10 cellular contexts compared by ENCODE assay signal in the genomic region with DNA sequence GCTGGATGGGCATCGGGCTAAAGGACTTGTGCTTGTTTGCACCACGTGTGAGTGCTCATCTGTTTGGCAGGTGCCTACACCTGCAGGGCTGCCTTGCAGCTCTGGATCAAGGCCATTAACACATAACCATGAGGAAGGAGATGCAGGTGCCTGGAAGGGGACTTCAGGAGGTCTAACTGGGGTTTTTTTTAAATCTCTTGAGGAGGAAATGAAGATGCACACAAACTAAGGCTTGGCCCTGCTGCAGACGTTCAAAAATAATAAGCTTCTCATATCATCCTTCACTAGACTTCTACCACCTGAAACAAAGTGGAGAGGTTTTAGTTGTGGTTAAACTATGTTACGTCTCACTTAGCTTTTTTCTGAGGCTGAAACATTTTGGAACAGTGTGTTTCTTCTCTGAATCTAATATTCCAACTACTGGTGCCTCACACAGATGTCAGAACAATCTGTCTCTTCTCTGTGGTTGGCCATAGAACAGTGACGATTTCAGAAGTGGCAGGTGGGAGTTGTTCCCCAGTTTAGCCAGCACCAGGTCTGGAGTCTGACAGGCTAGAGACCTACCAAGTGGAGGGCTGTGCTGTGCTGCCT. TPM values are rescaled to one million over a fixed set of nuclear protein-coding genes. Genes with fewer than 3 reads are reported as not detected.
DNase-seq lines count a peak whose midpoint lies in the region; ATAC-seq, FAIRE-seq and TF ChIP-seq lines count a peak whose summit lies in the region.
"Had no signal": no experiment of that assay in that cellular context is flagged by ENCODE, and none has a peak within 500 bp of the region (broad histone marks: within the 10 kb centered on the region; RNA-seq: fewer than 3 reads in every experiment).

No MANE protein-coding gene starts in this region.

- H3K4me1 Mint-ChIP-seq in CD4-positive, alpha-beta T cell (ENCODE audit: low read depth), result peaks cover 60% of the 10 kb centered on the region

- ATAC-seq in CD4-positive, alpha-beta T cell (ENCODE audit: poor library complexity), result peak; percentile 76
- ATAC-seq in GM18907 (IDR thresholded peaks at IDR 0.05; ENCODE audit: unreplicated experiment) (peak; percentile 60), HG02852 (IDR thresholded peaks at IDR 0.05; ENCODE audit: unreplicated experiment) (peak; percentile 70), omental fat pad (ENCODE audit: low FRiP score) (no peak)

- POLR2A ChIA-PET in CD4-positive, alpha-beta T cell (lab: Charles Lee), result interaction anchor here (1.0 to 1.5 kb wide), 2 partner anchors 36 to 37 kb away, joined by 3 to 4 read pairs; a partner anchor contains a TSS

- TF ChIP-seq POLR2A in H54 (IDR thresholded peaks at IDR 0.05; ENCODE audit: low read depth, low read length), result no peak

- no peaks in the 10 kb centered on the region for H3K9me3 ChIP-seq in CD4-positive, alpha-beta T cell (ENCODE audit: control insufficient read depth, low read length)
- H3K9me3 ChIP-seq: sigmoid colon had no signal

- peak overlapping the region; percentile 15 for H3K4me3 Mint-ChIP-seq in CD4-positive, alpha-beta T cell

- no peaks in the 10 kb centered on the region for H3K27me3 Mint-ChIP-seq in CD4-positive, alpha-beta T cell

- no peak for TF ChIP-seq CTCF in CD4-positive, alpha-beta T cell (IDR thresholded peaks at IDR 0.05)
- TF ChIP-seq CTCF in omental fat pad (IDR thresholded peaks at IDR 0.05), result no peak

- intact Hi-C loops in CD4-positive, alpha-beta T cell (cut with DNase I, micrococcal nuclease), result no loop called here

- DNase-seq in CD4-positive, alpha-beta T cell, result no peak
- DNase-seq in NCI-H345 treated with DMSO at 0.1 percent for 48 hours (lab: John Stamatoyannopoulos, UW; ENCODE audit: unreplicated experiment) (peak; percentile 45), H54 (ENCODE audit: insufficient read length, low spot score) (no peak), omental fat pad (ENCODE audit: low spot score) (no peak), H4 (ENCODE audit: low spot score) (no peak), HT-29 (ENCODE audit: low spot score) (no peak)
- DNase-seq: sigmoid colon had no signal

- H3K9me3 Mint-ChIP-seq in CD4-positive, alpha-beta T cell, result no peaks in the 10 kb centered on the region

- H3K27ac Mint-ChIP-seq in CD4-positive, alpha-beta T cell, result peak overlapping the region; percentile 78

- H3K27ac ChIP-seq in CD4-positive, alpha-beta T cell (ENCODE audit: low read depth, low read length), result no peak overlapping the region
- H3K27ac ChIP-seq: sigmoid colon had no signal

- peaks cover 29% of the 10 kb centered on the region for H3K36me3 Mint-ChIP-seq in CD4-positive, alpha-beta T cell (ENCODE audit: low read depth)

- FAIRE-seq in H54 (lab: Jason Lieb, UNC), result no peak
- FAIRE-seq: keratinocyte had no signal

- CTCF ChIA-PET in CD4-positive, alpha-beta T cell (lab: Charles Lee), result interaction anchor here (1.5 kb wide), 1 partner anchor 11 kb away, joined by 3 read pairs; no protein-coding TSS in a partner anchor

- no peaks in the 10 kb centered on the region for H3K27me3 ChIP-seq in CD4-positive, alpha-beta T cell (ENCODE audit: control insufficient read depth, insufficient read depth, low read length)
- H3K27me3 ChIP-seq: sigmoid colon had no signal

RNA-seq across cellular contexts. Expression of a gene that starts 36.5 kb away (rescaled TPM):
- 10 to 100 TPM; 48.6 to 50.1 TPM for total RNA-seq in CD4-positive, alpha-beta T cell
- 10 to 100 TPM; 16.1 to 20.2 (median 17.9) TPM for total RNA-seq in omental fat pad
- total RNA-seq in H4 (2014; rRNA removed; shearing (Covaris generic)), result 2.4 and 2.7 TPM in 2 replicates
- 9.7 and 24.5 TPM in 2 replicates for total RNA-seq in HT-29 (2014; rRNA removed; shearing (Covaris generic))
